ENCODE assay signal across 23 cellular contexts in genomic region chr12:71183846-71184245, GRCh38. TPM values are rescaled to one million over a fixed set of nuclear protein-coding genes. Genes with fewer than 3 reads are reported as not detected.
DNase-seq lines count a peak whose midpoint lies in the region; ATAC-seq and TF ChIP-seq lines count a peak whose summit lies in the region.
"Had no signal": no experiment of that assay in that cellular context is flagged by ENCODE, and none has a peak within 500 bp of the region (broad histone marks: within the 10 kb centered on the region; RNA-seq: fewer than 3 reads in every experiment).

No MANE protein-coding gene starts in this region.

- CTCF ChIA-PET in Calu3 (lab: Charles Lee): no interaction called here

- no peak overlapping the region for H3K4me3 Mint-ChIP-seq in Calu3 (ENCODE audit: low read depth, unreplicated experiment)
- H3K4me3 Mint-ChIP-seq: H9 had no signal

- H3K36me3 ChIP-seq in fibroblast of lung (ENCODE audit: control insufficient read depth, insufficient read depth, low read length): no peaks in the 10 kb centered on the region
- H3K36me3 ChIP-seq: BE2C, SJCRH30 had no signal

- ATAC-seq in HG03159 (IDR thresholded peaks at IDR 0.05; ENCODE audit: unreplicated experiment): no peak
- no peak for ATAC-seq in HG02623 (IDR thresholded peaks at IDR 0.05; ENCODE audit: unreplicated experiment)
- ATAC-seq: HepG2, Panc1 had no signal

- no peak for TF ChIP-seq CTCF in Calu3 (IDR thresholded peaks at IDR 0.05; ENCODE audit: unreplicated experiment)
- no peak for TF ChIP-seq CTCF in fibroblast of lung (conservative IDR thresholded peaks at IDR 0.05 in 1 of 2, IDR thresholded peaks at IDR 0.05 in 1 of 2; ENCODE audit: low read depth in 1 of 2, low read length in 2 of 2)

- no peaks in the 10 kb centered on the region for H3K27me3 ChIP-seq in fibroblast of lung (ENCODE audit: control insufficient read depth, insufficient read depth, low read length)
- H3K27me3 ChIP-seq: BE2C, SJCRH30 had no signal

- H3K4me1 ChIP-seq in fibroblast of lung (ENCODE audit: control insufficient read depth, extremely low read depth, insufficient read depth, low read length): no peaks in the 10 kb centered on the region
- H3K4me1 ChIP-seq: SJCRH30 had no signal

- no peaks in the 10 kb centered on the region for H3K9me3 ChIP-seq in fibroblast of lung (ENCODE audit: control insufficient read depth, insufficient read depth, low read depth, low read length)
- H3K9me3 ChIP-seq: BE2C, SJCRH30 had no signal

- H3K27ac Mint-ChIP-seq in Calu3 (ENCODE audit: unreplicated experiment): peak overlapping the region; percentile 71
- H3K27ac Mint-ChIP-seq: H9 had no signal

- no peak overlapping the region for H2AFZ ChIP-seq in fibroblast of lung (ENCODE audit: low read length)

- peaks cover 53% of the 10 kb centered on the region for H3K4me1 Mint-ChIP-seq in Calu3 (ENCODE audit: low read depth, unreplicated experiment)

- DNase-seq in Calu3: no peak
- peak; percentile 12 for DNase-seq in astrocyte of the hippocampus (ENCODE audit: low read depth, low spot score)
- DNase-seq in fibroblast of lung (ENCODE audit: low read depth in 2 of 2): peak; percentile 21 to 59
- peak; percentile 13 for DNase-seq in non-pigmented ciliary epithelial cell (ENCODE audit: low read depth)
- no peak for DNase-seq in NCI-H748 (lab: John Stamatoyannopoulos, UW; ENCODE audit: unreplicated experiment)
- DNase-seq in pons (ENCODE audit: low spot score): no peak
- DNase-seq: BE2C; DMS79; H9; KBM-7; NCI-H1092 treated with DMSO at 0.1 percent for 48 hours; NCI-H1436 treated with DMSO at 0.1 percent for 48 hours; NCI-H2029; NCI-H2227 treated with DMSO at 0.1 percent for 48 hours; NCI-H510A; NCI-H774; NK-92 treated with Interleukin-12 subunit alpha and Interleukin-12 subunit beta, amount 100 ng/mL, for 24 hours; SJCRH30 had no signal

- intact Hi-C loops in Calu3 (cut with micrococcal nuclease; ENCODE audit: unreplicated experiment): no loop called here

- H3K27me3 Mint-ChIP-seq in Calu3 (ENCODE audit: unreplicated experiment): no peaks in the 10 kb centered on the region

- H3K9me3 Mint-ChIP-seq in Calu3 (ENCODE audit: low read depth, unreplicated experiment): no peaks in the 10 kb centered on the region

- H4K20me1 ChIP-seq in fibroblast of lung (ENCODE audit: control insufficient read depth, extremely low read depth, insufficient read depth, low read length): no peaks in the 10 kb centered on the region

- no peak overlapping the region for H3K4me3 ChIP-seq in fibroblast of lung (replicated peaks in 1 of 4; ENCODE audit: control extremely low read depth in 1 of 4, insufficient read depth in 1 of 4, low read depth in 3 of 4, low read length in 4 of 4)
- H3K4me3 ChIP-seq: SJCRH30 had no signal

- H3K36me3 Mint-ChIP-seq in Calu3 (ENCODE audit: insufficient read depth, unreplicated experiment): peaks cover 5% of the 10 kb centered on the region

- no peak overlapping the region for H3K27ac ChIP-seq in fibroblast of lung (ENCODE audit: insufficient read depth, low read length)
- H3K27ac ChIP-seq: HL-60, SJCRH30 had no signal

- H3K4me2 ChIP-seq in fibroblast of lung (ENCODE audit: extremely low read depth, insufficient read depth, low read length): no peak overlapping the region

- no TSS peak for BruUV-seq in Calu3 (replicated peaks; lab: Mats Ljungman, UMichigan)

- no peaks in the 10 kb centered on the region for H3K79me2 ChIP-seq in fibroblast of lung (ENCODE audit: control insufficient read depth, insufficient read depth, low read length)

- no peak overlapping the region for H3K9ac ChIP-seq in fibroblast of lung (ENCODE audit: insufficient read depth, low read length)

RNA-seq across cellular contexts. Expression of gene TSPAN8, which starts 26.0 kb away (rescaled TPM):
- total RNA-seq in Calu3 (2022) (289 and 384 TPM in 2 replicates), fibroblast of lung (under 0.01 and 0.17 TPM in 2 replicates)
- 0.07 TPM in 1 of 2 replicates, not detected in the other for polyA plus RNA-seq in fibroblast of lung
- polyA plus RNA-seq in fibroblast of lung (2012): not detected in 2 replicates
- polyA minus RNA-seq in fibroblast of lung (ENCODE audit: low replicate concordance): not detected in 2 replicates
- total RNA-seq: H9 had no signal

Comparison
In these comparisons a context has a peak if more than half of its experiments do, and no peak if none do; other contexts are left out.
1. DNase-seq: peak in astrocyte of the hippocampus (single experiment), fibroblast of lung (2 of 2) and non-pigmented ciliary epithelial cell (single experiment); none in Calu3 (single experiment), NCI-H748 (single experiment) and pons (single experiment).
2. RNA of gene TSPAN8, which starts 26.0 kb away (total RNA-seq): 289 to 384 TPM in Calu3; under 0.01 to 0.17 TPM in fibroblast of lung; every median in the first group is over 100 times any median in the second.